ENCODE assay signal across 8 cellular contexts in the genomic region with DNA sequence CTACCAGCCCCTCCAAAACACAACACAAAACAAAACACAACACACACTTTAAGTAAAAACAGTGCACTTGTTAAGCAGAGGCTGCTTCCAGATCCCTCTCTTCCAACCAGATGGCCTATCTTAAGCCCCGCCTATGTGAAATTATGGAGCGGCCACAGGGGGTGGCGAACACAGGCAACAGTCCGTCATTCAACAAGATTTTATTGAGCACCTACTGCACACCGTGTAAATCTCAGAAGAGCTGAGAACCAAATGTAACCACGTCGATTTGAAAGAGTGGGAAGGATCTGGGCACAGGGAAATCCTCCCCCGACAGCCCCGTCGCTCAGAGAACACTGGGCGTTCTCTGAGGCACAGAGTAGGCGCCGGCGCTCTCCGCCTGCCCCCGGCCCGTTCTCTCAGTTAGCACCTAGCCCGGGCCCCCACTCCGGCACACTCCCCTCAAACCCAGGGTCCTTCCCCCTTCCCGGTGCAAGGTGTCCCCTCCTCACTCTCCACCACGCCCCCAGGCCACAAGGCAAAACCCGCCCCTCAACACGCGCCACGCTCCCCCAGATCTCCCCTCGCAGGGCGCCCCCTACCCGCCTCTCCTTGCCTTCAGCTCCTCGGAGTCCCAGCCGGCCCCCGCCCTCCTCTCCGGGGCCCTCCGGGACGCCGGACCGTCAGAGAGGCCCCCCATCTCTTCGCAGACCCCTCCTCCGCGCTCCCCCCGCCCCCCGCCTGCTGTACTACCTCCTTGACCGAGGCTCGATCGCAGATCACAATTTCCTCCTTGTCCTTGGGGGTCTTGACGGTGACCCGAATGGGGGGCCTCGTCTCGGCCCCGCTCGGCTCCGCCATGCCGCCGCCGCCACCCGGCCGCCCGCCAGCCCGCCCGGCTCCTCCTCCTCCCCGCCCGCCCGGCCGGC. TPM values are rescaled to one million over a fixed set of nuclear protein-coding genes. Genes with fewer than 3 reads are reported as not detected.
DNase-seq lines count a peak whose midpoint lies in the region; ATAC-seq, FAIRE-seq and TF ChIP-seq lines count a peak whose summit lies in the region.

No MANE protein-coding gene starts in this region.

- H3K79me2 ChIP-seq in HepG2 (ENCODE audit: insufficient read depth, low read length): peaks cover 18% of the 10 kb centered on the region

- H3K4me2 ChIP-seq in HepG2 (ENCODE audit: low read depth, low read length): peak overlapping the region; percentile 81

- H3K36me3 ChIP-seq in BE2C (peaks cover 24% of the 10 kb centered on the region), HepG2 (replicated peaks in 1 of 2; ENCODE audit: control insufficient read depth in 1 of 2, insufficient read depth in 2 of 2, low read length in 2 of 2) (peaks cover 7 to 28% of the 10 kb centered on the region in 2 experiments; a peak in 4 of 5 replicates)

- DNase-seq in BE2C (peak; percentile 81), H4 (ENCODE audit: low spot score) (peak; percentile 68), NCI-H446 (lab: John Stamatoyannopoulos, UW) (peak; percentile 53 to 73), HepG2 (ENCODE audit: low spot score) (peak; percentile 65)
- peak; percentile 75 for DNase-seq in activated CD4-positive, alpha-beta T cell treated with anti-CD3 and anti-CD28 coated beads for 48 hours
- peak; percentile 52 to 63 for DNase-seq in stimulated activated CD4-positive, alpha-beta T cell treated with anti-CD3 and anti-CD28 coated beads, Interleukin-2, amount 100 ng/mL, for 48 hours

- POLR2A ChIA-PET in HepG2 (lab: Yijun Ruan, JAX): interaction anchor here (0.5 to 2.6 kb wide), 6 partner anchors 10 to 283 kb away, joined by 3 to 10 read pairs (median 3); a partner anchor contains a TSS

- H3K27me3 ChIP-seq in BE2C: no peaks in the 10 kb centered on the region
- no peaks in the 10 kb centered on the region; a peak in 1 of 5 replicates for H3K27me3 ChIP-seq in HepG2 (ENCODE audit: control insufficient read depth in 1 of 2, insufficient read depth in 2 of 2, low read length in 2 of 2)

- H3K27ac ChIP-seq in cingulate gyrus (ENCODE audit: low read depth, low read length) (peak overlapping the region; percentile 65), HepG2 (ENCODE audit: extremely low read length, insufficient read depth, low read length) (peak overlapping the region; percentile 70)

- peak overlapping the region; percentile 80 for H3K9ac ChIP-seq in HepG2 (ENCODE audit: insufficient read depth, low read depth, low read length)

- in situ Hi-C loops in HepG2 (cut with HindIII; ENCODE audit: extremely low pct_ligation_motif_present, low pct_unique_long_range_greater_than_20kb): no loop called here

- intact Hi-C loops in HepG2 (cut with micrococcal nuclease; ENCODE audit: unreplicated experiment): no loop called here

- TF ChIP-seq POLR2A in HepG2 (IDR thresholded peaks at IDR 0.05; ENCODE audit: insufficient read depth in 1 of 2, low read depth in 2 of 2, low read length in 2 of 2): 0 out of 4 replicates have a peak, but pooled peaks of 1 of the 2 experiments have one; percentile 3
- TF ChIP-seq POLR2A in GM18505 (IDR thresholded peaks at IDR 0.05; ENCODE audit: borderline replicate concordance, extremely low read depth, insufficient read depth, insufficient read length): no peak

- ATAC-seq in HepG2: peak; percentile 50
- no peak for ATAC-seq in GM18505 (IDR thresholded peaks at IDR 0.05; ENCODE audit: unreplicated experiment)

- H2AFZ ChIP-seq in HepG2 (ENCODE audit: low read length): no peak overlapping the region

- CTCF ChIA-PET in HepG2 (lab: Yijun Ruan, JAX; ENCODE audit: low intra/inter-chr PET ratio, low total read pairs): no interaction called here

- no peaks in the 10 kb centered on the region for H3K9me3 ChIP-seq in BE2C
- H3K9me3 ChIP-seq in HepG2 (ENCODE audit: low read length): no peaks in the 10 kb centered on the region

- FAIRE-seq in HepG2 (lab: Jason Lieb, UNC): peak; percentile 73

- BruUV-seq in HepG2 (replicated peaks; lab: Mats Ljungman, UMichigan): no TSS peak

- no peaks in the 10 kb centered on the region for H4K20me1 ChIP-seq in HepG2 (ENCODE audit: insufficient read depth, low read length)

- no peak for TF ChIP-seq EP300 in HepG2 (IDR thresholded peaks at IDR 0.05; ENCODE audit: low read depth in 2 of 2, low read length in 2 of 2)
- TF ChIP-seq EP300 in HepG2 (CRISPR knock-in tag; IDR thresholded peaks at IDR 0.05; ENCODE audit: borderline replicate concordance): no peak

- 6% methylated on average over 25 of the region's 63 CpGs for WGBS in HepG2 (ENCODE audit: low lambda C conversion rate)

- peak; percentile 37 for TF ChIP-seq CTCF in BE2C (IDR thresholded peaks at IDR 0.05; ENCODE audit: low read depth, low read length)
- peak; percentile 74 for TF ChIP-seq CTCF in HepG2 (CRISPR knock-in tag; IDR thresholded peaks at IDR 0.05)

- H3K4me1 ChIP-seq in BE2C: no peaks in the 10 kb centered on the region
- H3K4me1 ChIP-seq in HepG2 (ENCODE audit: insufficient read depth, low read length): peaks cover 27% of the 10 kb centered on the region

- no peak for TF ChIP-seq RAD21 in HepG2 (CRISPR knock-in tag; IDR thresholded peaks at IDR 0.05)

- H3K4me3 ChIP-seq in BE2C (ENCODE audit: low read depth, low read length): peak overlapping the region; percentile 78
- H3K4me3 ChIP-seq in HepG2 (replicated peaks in 1 of 3; ENCODE audit: insufficient read depth in 1 of 3, low read depth in 2 of 3, low read length in 3 of 3): peak overlapping the region; percentile 79 to 91 (median 80)

RNA-seq across cellular contexts. Expression of a gene that starts 0.5 kb away (rescaled TPM):
- polyA plus RNA-seq in BE2C (2012; ENCODE audit: insufficient read depth, insufficient read length, low read depth): 49.7 TPM
- 23.0 and 24.4 TPM in 2 replicates for total RNA-seq in H4 (2014; rRNA removed; shearing (Covaris generic))
- 31.5 and 33.2 TPM in 2 replicates for total RNA-seq in HepG2 (2016; rRNA removed; fragmentation: Illumina TruSeq; extraction: Trizol)
- total RNA-seq in HepG2 (2016; cell fraction: cytosol; rRNA removed; fragmentation: Illumina TruSeq; extraction: Trizol; ENCODE audit: low read depth): 20.1 and 22.6 TPM in 2 replicates
- 29.3 and 31.9 TPM in 2 replicates for total RNA-seq in HepG2 (2016; cell fraction: insoluble cytoplasmic fraction; rRNA removed; fragmentation: Illumina TruSeq; extraction: Trizol)
- total RNA-seq in HepG2 (2016; cell fraction: membrane; rRNA removed; fragmentation: Illumina TruSeq; extraction: Trizol): 26.2 and 29.2 TPM in 2 replicates
- 21.0 and 23.5 TPM in 2 replicates for total RNA-seq in HepG2 (2016; cell fraction: nucleus; rRNA removed; fragmentation: Illumina TruSeq; extraction: Trizol)
- 39.8 and 42.0 TPM in 2 replicates for polyA plus RNA-seq in HepG2 (2011; rRNA removed)
- polyA plus RNA-seq in HepG2 (2011; cell fraction: cytosol; rRNA removed): 29.0 and 30.8 TPM in 2 replicates
- polyA plus RNA-seq in HepG2 (2011; cell fraction: nucleus; rRNA removed): 55.5 and 56.3 TPM in 2 replicates
- polyA plus RNA-seq in HepG2 (2012): 24.3 and 30.2 TPM in 2 replicates
- 6.2 and 6.6 TPM in 2 replicates for polyA plus RNA-seq in HepG2 (2016; cell fraction: cytosol; fragmentation: Illumina TruSeq; extraction: Trizol; ENCODE audit: low read depth)
- polyA plus RNA-seq in HepG2 (2016; cell fraction: insoluble cytoplasmic fraction; fragmentation: Illumina TruSeq; extraction: Trizol; ENCODE audit: low read depth): 36.9 and 41.7 TPM in 2 replicates
- polyA plus RNA-seq in HepG2 (2016; cell fraction: membrane; fragmentation: Illumina TruSeq; extraction: Trizol; ENCODE audit: low read depth): 19.4 and 20.1 TPM in 2 replicates
- 54.4 and 62.1 TPM in 2 replicates for polyA plus RNA-seq in HepG2 (2016; cell fraction: nucleus; fragmentation: Illumina TruSeq; extraction: Trizol; ENCODE audit: insufficient read depth, low read depth)
- polyA minus RNA-seq in HepG2 (2011; rRNA and poly(A)+ RNA removed; ENCODE audit: low replicate concordance): 59.1 and 110 TPM in 2 replicates
- polyA minus RNA-seq in HepG2 (2011; cell fraction: cytosol; rRNA and poly(A)+ RNA removed): 20.7 and 24.4 TPM in 2 replicates
- polyA minus RNA-seq in HepG2 (2011; cell fraction: nucleus; rRNA and poly(A)+ RNA removed): 14.0 and 20.0 TPM in 2 replicates

RNA-seq across cellular contexts. Expression of a gene that starts 1.5 kb away (rescaled TPM):
- 192 TPM for polyA plus RNA-seq in BE2C (2012; ENCODE audit: insufficient read depth, insufficient read length, low read depth)
- 66.7 and 84.8 TPM in 2 replicates for total RNA-seq in H4 (2014; rRNA removed; shearing (Covaris generic))
- 66.4 and 84.0 TPM in 2 replicates for total RNA-seq in HepG2 (2016; rRNA removed; fragmentation: Illumina TruSeq; extraction: Trizol)
- total RNA-seq in HepG2 (2016; cell fraction: cytosol; rRNA removed; fragmentation: Illumina TruSeq; extraction: Trizol; ENCODE audit: low read depth): 39.6 and 58.1 TPM in 2 replicates
- total RNA-seq in HepG2 (2016; cell fraction: insoluble cytoplasmic fraction; rRNA removed; fragmentation: Illumina TruSeq; extraction: Trizol): 68.2 and 78.9 TPM in 2 replicates
- 45.1 and 68.3 TPM in 2 replicates for total RNA-seq in HepG2 (2016; cell fraction: membrane; rRNA removed; fragmentation: Illumina TruSeq; extraction: Trizol)
- total RNA-seq in HepG2 (2016; cell fraction: nucleus; rRNA removed; fragmentation: Illumina TruSeq; extraction: Trizol): 22.4 and 23.2 TPM in 2 replicates
- polyA plus RNA-seq in HepG2 (2011; rRNA removed): 36.5 and 44.9 TPM in 2 replicates
- 45.1 and 65.7 TPM in 2 replicates for polyA plus RNA-seq in HepG2 (2011; cell fraction: cytosol; rRNA removed)
- 14.0 and 16.2 TPM in 2 replicates for polyA plus RNA-seq in HepG2 (2011; cell fraction: nucleus; rRNA removed)
- 28.1 and 35.0 TPM in 2 replicates for polyA plus RNA-seq in HepG2 (2012)
- polyA plus RNA-seq in HepG2 (2016; cell fraction: cytosol; fragmentation: Illumina TruSeq; extraction: Trizol; ENCODE audit: low read depth): 49.1 and 78.5 TPM in 2 replicates
- polyA plus RNA-seq in HepG2 (2016; cell fraction: insoluble cytoplasmic fraction; fragmentation: Illumina TruSeq; extraction: Trizol; ENCODE audit: low read depth): 91.2 and 98.7 TPM in 2 replicates
- 42.8 and 62.9 TPM in 2 replicates for polyA plus RNA-seq in HepG2 (2016; cell fraction: membrane; fragmentation: Illumina TruSeq; extraction: Trizol; ENCODE audit: low read depth)
- 45.4 and 50.6 TPM in 2 replicates for polyA plus RNA-seq in HepG2 (2016; cell fraction: nucleus; fragmentation: Illumina TruSeq; extraction: Trizol; ENCODE audit: insufficient read depth, low read depth)
- polyA minus RNA-seq in HepG2 (2011; rRNA and poly(A)+ RNA removed; ENCODE audit: low replicate concordance): 18.1 and 65.8 TPM in 2 replicates
- 8.4 and 8.6 TPM in 2 replicates for polyA minus RNA-seq in HepG2 (2011; cell fraction: cytosol; rRNA and poly(A)+ RNA removed)
- 6.3 and 9.4 TPM in 2 replicates for polyA minus RNA-seq in HepG2 (2011; cell fraction: nucleus; rRNA and poly(A)+ RNA removed)

RNA-seq across cellular contexts. Expression of a gene that starts 7.8 kb away (rescaled TPM):
- polyA plus RNA-seq in BE2C (2012; ENCODE audit: insufficient read depth, insufficient read length, low read depth): 0.62 TPM
- total RNA-seq in H4 (2014; rRNA removed; shearing (Covaris generic)): 0.19 TPM in 1 of 2 replicates, not detected in the other
- 0.20 TPM in 1 of 2 replicates, not detected in the other for total RNA-seq in HepG2 (2016; rRNA removed; fragmentation: Illumina TruSeq; extraction: Trizol)
- not detected in 2 replicates for total RNA-seq in HepG2 (2016; cell fraction: cytosol; rRNA removed; fragmentation: Illumina TruSeq; extraction: Trizol; ENCODE audit: low read depth)
- 0.17 TPM in 1 of 2 replicates, not detected in the other for total RNA-seq in HepG2 (2016; cell fraction: insoluble cytoplasmic fraction; rRNA removed; fragmentation: Illumina TruSeq; extraction: Trizol)
- total RNA-seq in HepG2 (2016; cell fraction: membrane; rRNA removed; fragmentation: Illumina TruSeq; extraction: Trizol): 0.17 TPM in 1 of 2 replicates, not detected in the other
- total RNA-seq in HepG2 (2016; cell fraction: nucleus; rRNA removed; fragmentation: Illumina TruSeq; extraction: Trizol): not detected in 2 replicates
- polyA plus RNA-seq in HepG2 (2011; rRNA removed): 0.12 and 0.22 TPM in 2 replicates
- 0.12 and 0.21 TPM in 2 replicates for polyA plus RNA-seq in HepG2 (2011; cell fraction: cytosol; rRNA removed)
- 0.33 and 0.37 TPM in 2 replicates for polyA plus RNA-seq in HepG2 (2011; cell fraction: nucleus; rRNA removed)
- polyA plus RNA-seq in HepG2 (2012): 0.33 and 0.34 TPM in 2 replicates
- polyA plus RNA-seq in HepG2 (2016; cell fraction: cytosol; fragmentation: Illumina TruSeq; extraction: Trizol; ENCODE audit: low read depth): not detected in 2 replicates
- not detected in 2 replicates for polyA plus RNA-seq in HepG2 (2016; cell fraction: insoluble cytoplasmic fraction; fragmentation: Illumina TruSeq; extraction: Trizol; ENCODE audit: low read depth)
- polyA plus RNA-seq in HepG2 (2016; cell fraction: membrane; fragmentation: Illumina TruSeq; extraction: Trizol; ENCODE audit: low read depth): not detected in 2 replicates
- polyA plus RNA-seq in HepG2 (2016; cell fraction: nucleus; fragmentation: Illumina TruSeq; extraction: Trizol; ENCODE audit: insufficient read depth, low read depth): not detected in 2 replicates
- polyA minus RNA-seq in HepG2 (2011; rRNA and poly(A)+ RNA removed; ENCODE audit: low replicate concordance): not detected in 2 replicates
- polyA minus RNA-seq in HepG2 (2011; cell fraction: cytosol; rRNA and poly(A)+ RNA removed): not detected in 2 replicates
- polyA minus RNA-seq in HepG2 (2011; cell fraction: nucleus; rRNA and poly(A)+ RNA removed): not detected in 2 replicates

RNA-seq across cellular contexts. Expression of a gene that starts 29.1 kb away (rescaled TPM):
- polyA plus RNA-seq in BE2C (2012; ENCODE audit: insufficient read depth, insufficient read length, low read depth): 66.0 TPM
- total RNA-seq in H4 (2014; rRNA removed; shearing (Covaris generic)): 2.8 and 4.5 TPM in 2 replicates
- 7.6 TPM in 2 replicates for total RNA-seq in HepG2 (2016; rRNA removed; fragmentation: Illumina TruSeq; extraction: Trizol)
- total RNA-seq in HepG2 (2016; cell fraction: cytosol; rRNA removed; fragmentation: Illumina TruSeq; extraction: Trizol; ENCODE audit: low read depth): 1.4 and 2.5 TPM in 2 replicates
- 5.3 and 7.9 TPM in 2 replicates for total RNA-seq in HepG2 (2016; cell fraction: insoluble cytoplasmic fraction; rRNA removed; fragmentation: Illumina TruSeq; extraction: Trizol)
- 4.5 and 7.8 TPM in 2 replicates for total RNA-seq in HepG2 (2016; cell fraction: membrane; rRNA removed; fragmentation: Illumina TruSeq; extraction: Trizol)
- 6.2 and 7.5 TPM in 2 replicates for total RNA-seq in HepG2 (2016; cell fraction: nucleus; rRNA removed; fragmentation: Illumina TruSeq; extraction: Trizol)
- 9.0 and 9.1 TPM in 2 replicates for polyA plus RNA-seq in HepG2 (2011; rRNA removed)
- polyA plus RNA-seq in HepG2 (2011; cell fraction: cytosol; rRNA removed): 7.3 and 8.1 TPM in 2 replicates
- polyA plus RNA-seq in HepG2 (2011; cell fraction: nucleus; rRNA removed): 11.9 and 12.9 TPM in 2 replicates
- polyA plus RNA-seq in HepG2 (2012): 4.3 and 9.1 TPM in 2 replicates
- 2.9 and 3.3 TPM in 2 replicates for polyA plus RNA-seq in HepG2 (2016; cell fraction: cytosol; fragmentation: Illumina TruSeq; extraction: Trizol; ENCODE audit: low read depth)
- polyA plus RNA-seq in HepG2 (2016; cell fraction: insoluble cytoplasmic fraction; fragmentation: Illumina TruSeq; extraction: Trizol; ENCODE audit: low read depth): 10.7 and 11.1 TPM in 2 replicates
- 4.7 and 6.0 TPM in 2 replicates for polyA plus RNA-seq in HepG2 (2016; cell fraction: membrane; fragmentation: Illumina TruSeq; extraction: Trizol; ENCODE audit: low read depth)
- 14.7 and 15.4 TPM in 2 replicates for polyA plus RNA-seq in HepG2 (2016; cell fraction: nucleus; fragmentation: Illumina TruSeq; extraction: Trizol; ENCODE audit: insufficient read depth, low read depth)
- 2.3 and 13.0 TPM in 2 replicates for polyA minus RNA-seq in HepG2 (2011; rRNA and poly(A)+ RNA removed; ENCODE audit: low replicate concordance)
- polyA minus RNA-seq in HepG2 (2011; cell fraction: cytosol; rRNA and poly(A)+ RNA removed): 10.6 and 11.8 TPM in 2 replicates
- polyA minus RNA-seq in HepG2 (2011; cell fraction: nucleus; rRNA and poly(A)+ RNA removed): 4.1 and 6.2 TPM in 2 replicates

RNA-seq across cellular contexts. Expression of a gene that starts 32.4 kb away (rescaled TPM):
- 528 TPM for polyA plus RNA-seq in BE2C (2012; ENCODE audit: insufficient read depth, insufficient read length, low read depth)
- total RNA-seq in H4 (2014; rRNA removed; shearing (Covaris generic)): 874 and 1,103 TPM in 2 replicates
- total RNA-seq in HepG2 (2016; rRNA removed; fragmentation: Illumina TruSeq; extraction: Trizol): 150 and 284 TPM in 2 replicates
- total RNA-seq in HepG2 (2016; cell fraction: cytosol; rRNA removed; fragmentation: Illumina TruSeq; extraction: Trizol; ENCODE audit: low read depth): 92.7 and 103 TPM in 2 replicates
- total RNA-seq in HepG2 (2016; cell fraction: insoluble cytoplasmic fraction; rRNA removed; fragmentation: Illumina TruSeq; extraction: Trizol): 138 and 293 TPM in 2 replicates
- 147 and 165 TPM in 2 replicates for total RNA-seq in HepG2 (2016; cell fraction: membrane; rRNA removed; fragmentation: Illumina TruSeq; extraction: Trizol)
- 188 and 211 TPM in 2 replicates for total RNA-seq in HepG2 (2016; cell fraction: nucleus; rRNA removed; fragmentation: Illumina TruSeq; extraction: Trizol)
- 442 and 461 TPM in 2 replicates for polyA plus RNA-seq in HepG2 (2011; rRNA removed)
- polyA plus RNA-seq in HepG2 (2011; cell fraction: cytosol; rRNA removed): 664 and 870 TPM in 2 replicates
- polyA plus RNA-seq in HepG2 (2011; cell fraction: nucleus; rRNA removed): 174 and 212 TPM in 2 replicates
- polyA plus RNA-seq in HepG2 (2012): 199 and 208 TPM in 2 replicates
- 105 and 112 TPM in 2 replicates for polyA plus RNA-seq in HepG2 (2016; cell fraction: cytosol; fragmentation: Illumina TruSeq; extraction: Trizol; ENCODE audit: low read depth)
- 153 and 154 TPM in 2 replicates for polyA plus RNA-seq in HepG2 (2016; cell fraction: insoluble cytoplasmic fraction; fragmentation: Illumina TruSeq; extraction: Trizol; ENCODE audit: low read depth)
- polyA plus RNA-seq in HepG2 (2016; cell fraction: membrane; fragmentation: Illumina TruSeq; extraction: Trizol; ENCODE audit: low read depth): 145 and 154 TPM in 2 replicates
- 326 and 354 TPM in 2 replicates for polyA plus RNA-seq in HepG2 (2016; cell fraction: nucleus; fragmentation: Illumina TruSeq; extraction: Trizol; ENCODE audit: insufficient read depth, low read depth)
- 359 and 489 TPM in 2 replicates for polyA minus RNA-seq in HepG2 (2011; rRNA and poly(A)+ RNA removed; ENCODE audit: low replicate concordance)
- polyA minus RNA-seq in HepG2 (2011; cell fraction: cytosol; rRNA and poly(A)+ RNA removed): 105 and 115 TPM in 2 replicates
- polyA minus RNA-seq in HepG2 (2011; cell fraction: nucleus; rRNA and poly(A)+ RNA removed): 44.5 and 56.7 TPM in 2 replicates
